33 cellular contexts compared by ENCODE assay signal in the genomic region with DNA sequence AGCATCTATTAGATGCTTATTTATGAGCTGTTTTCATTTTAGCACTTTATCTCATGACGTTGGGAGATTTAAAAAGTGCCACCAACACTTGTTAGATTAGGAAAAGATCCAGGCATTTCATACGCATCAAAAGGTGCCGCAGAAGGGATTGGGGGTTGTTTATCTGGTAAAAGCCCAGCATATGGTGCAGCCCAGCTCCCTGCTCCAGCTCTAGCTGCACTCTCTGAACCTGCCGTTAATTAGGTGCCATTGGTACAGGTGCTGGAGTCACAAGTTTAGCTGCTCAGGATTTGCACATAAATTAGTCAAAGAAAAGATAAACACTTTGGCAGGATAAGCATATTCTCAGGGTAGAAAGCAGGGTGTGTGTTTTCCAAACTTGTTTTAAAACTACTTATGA.
"Had no signal": no experiment of that assay in that cellular context is flagged by ENCODE, and none has a peak within 500 bp of the region (broad histone marks: within the 10 kb centered on the region; RNA-seq: fewer than 3 reads in every experiment).

No MANE protein-coding gene starts in this region.

- DNase-seq: activated CD4-positive, alpha-beta memory T cell treated with anti-CD3 and anti-CD28 coated beads, Interleukin-2, amount 10 ng/mL, durations not matched to agents 7 days and 5 days; activated CD4-positive, alpha-beta T cell treated with anti-CD3 and anti-CD28 coated beads for 1 hour; activated CD4-positive, alpha-beta T cell treated with anti-CD3 and anti-CD28 coated beads for 36 hours; activated CD4-positive, alpha-beta T cell treated with anti-CD3 and anti-CD28 coated beads for 48 hours; activated CD4-positive, alpha-beta T cell treated with anti-CD3 and anti-CD28 coated beads, Interleukin-2, amount 10 ng/mL, durations not matched to agents 7 days and 5 days; activated CD4-positive, alpha-beta T cell treated with anti-CD3 and anti-CD28 coated beads, Interleukin-2, amount 50 U/mL, for 48 hours; activated CD4-positive, CD25-positive, alpha-beta regulatory T cell; activated CD8-positive, alpha-beta memory T cell treated with anti-CD3 and anti-CD28 coated beads for 24 hours; activated CD8-positive, alpha-beta memory T cell treated with anti-CD3 and anti-CD28 coated beads, Interleukin-2, amount 10 ng/mL, durations not matched to agents 7 days and 5 days; activated CD8-positive, alpha-beta memory T cell treated with anti-CD3 and anti-CD28 coated beads, Interleukin-2, amount 50 U/mL, for 48 hours; activated CD8-positive, alpha-beta T cell treated with anti-CD3 and anti-CD28 coated beads, Interleukin-2, amount 10 ng/mL, durations not matched to agents 7 days and 5 days; activated effector memory CD4-positive, alpha-beta T cell treated with Interleukin-2 at 50 U/mL for 16 hours; activated gamma-delta T cell; activated naive CD4-positive, alpha-beta T cell; activated naive CD4-positive, alpha-beta T cell treated with anti-CD3 and anti-CD28 coated beads for 36 hours; activated naive CD4-positive, alpha-beta T cell treated with anti-CD3 and anti-CD28 coated beads, Interleukin-2, amount 50 U/mL, for 16 hours; activated naive CD8-positive, alpha-beta T cell treated with anti-CD3 and anti-CD28 coated beads for 36 hours; activated T-cell treated with anti-CD3 and anti-CD28 coated beads, Interleukin-2, amount 50 U/mL, for 24 hours; activated T-cell treated with anti-CD3 and anti-CD28 coated beads, Interleukin-2, amount 50 U/mL, for 48 hours; adrenal gland; amniotic stem cell; aorta; body of pancreas; brain microvascular endothelial cell; central memory CD4-positive, alpha-beta T cell; T-helper 1 cell; T-helper 2 cell; T-helper 9 cell had no signal

- H3K4me1 Mint-ChIP-seq: activated CD4-positive, alpha-beta memory T cell treated with anti-CD3 and anti-CD28 coated beads, Interleukin-2, amount 10 ng/mL, durations not matched to agents 7 days and 5 days; activated CD4-positive, alpha-beta T cell treated with anti-CD3 and anti-CD28 coated beads for 36 hours; activated CD4-positive, alpha-beta T cell treated with anti-CD3 and anti-CD28 coated beads, Interleukin-2, amount 10 ng/mL, durations not matched to agents 7 days and 5 days; activated CD8-positive, alpha-beta memory T cell treated with anti-CD3 and anti-CD28 coated beads, Interleukin-2, amount 10 ng/mL, durations not matched to agents 7 days and 5 days; activated naive CD8-positive, alpha-beta T cell treated with anti-CD3 and anti-CD28 coated beads for 36 hours; WTC11 had no signal

- H3K4me3 Mint-ChIP-seq: activated CD4-positive, alpha-beta memory T cell treated with anti-CD3 and anti-CD28 coated beads, Interleukin-2, amount 10 ng/mL, durations not matched to agents 7 days and 5 days; activated CD4-positive, alpha-beta T cell treated with anti-CD3 and anti-CD28 coated beads for 36 hours; activated CD4-positive, alpha-beta T cell treated with anti-CD3 and anti-CD28 coated beads, Interleukin-2, amount 10 ng/mL, durations not matched to agents 7 days and 5 days; activated CD8-positive, alpha-beta memory T cell treated with anti-CD3 and anti-CD28 coated beads, Interleukin-2, amount 10 ng/mL, durations not matched to agents 7 days and 5 days; activated CD8-positive, alpha-beta T cell treated with anti-CD3 and anti-CD28 coated beads, Interleukin-2, amount 10 ng/mL, durations not matched to agents 7 days and 5 days; activated naive CD4-positive, alpha-beta T cell treated with anti-CD3 and anti-CD28 coated beads for 36 hours; activated naive CD8-positive, alpha-beta T cell treated with anti-CD3 and anti-CD28 coated beads for 36 hours; activated T-cell treated with anti-CD3 and anti-CD28 coated beads, Interleukin-2, amount 50 U/mL, for 24 hours; T-helper 1 cell treated with Interleukin-12 subunit alpha and Interleukin-12 subunit beta and Interleukin-4 antibody, amounts not matched to agents 30 μg/mL and 1 μg/mL, for 36 hours; T-helper 2 cell treated with Interferon-gamma antibody and Interleukin-4, amounts not matched to agents 5 μg/mL and 100 μg/mL, for 36 hours; WTC11 had no signal

- H3K27ac Mint-ChIP-seq: activated CD4-positive, alpha-beta memory T cell treated with anti-CD3 and anti-CD28 coated beads, Interleukin-2, amount 10 ng/mL, durations not matched to agents 7 days and 5 days; activated CD4-positive, alpha-beta T cell treated with anti-CD3 and anti-CD28 coated beads for 36 hours; activated CD4-positive, alpha-beta T cell treated with anti-CD3 and anti-CD28 coated beads, Interleukin-2, amount 10 ng/mL, durations not matched to agents 7 days and 5 days; activated CD8-positive, alpha-beta memory T cell treated with anti-CD3 and anti-CD28 coated beads, Interleukin-2, amount 10 ng/mL, durations not matched to agents 7 days and 5 days; activated CD8-positive, alpha-beta T cell treated with anti-CD3 and anti-CD28 coated beads, Interleukin-2, amount 10 ng/mL, durations not matched to agents 7 days and 5 days; activated naive CD4-positive, alpha-beta T cell treated with anti-CD3 and anti-CD28 coated beads for 36 hours; activated naive CD4-positive, alpha-beta T cell treated with anti-CD3 and anti-CD28 coated beads, Interleukin-2, amount 50 U/mL, for 72 hours; activated naive CD8-positive, alpha-beta T cell treated with anti-CD3 and anti-CD28 coated beads for 36 hours; activated T-cell treated with anti-CD3 and anti-CD28 coated beads, Interleukin-2, amount 50 U/mL, for 24 hours; activated T-helper 2 cell treated with anti-CD3 and anti-CD28 coated beads, Interferon-gamma antibody, Interleukin-2, Interleukin-4, amounts not matched to agents 10 μg/mL and 5 μg/mL and 100 μg/mL, durations not matched to agents 14 hours and 24 hours and 36 hours; T-helper 1 cell treated with Interleukin-12 subunit alpha and Interleukin-12 subunit beta and Interleukin-4 antibody, amounts not matched to agents 30 μg/mL and 1 μg/mL, for 36 hours; T-helper 2 cell treated with Interferon-gamma antibody and Interleukin-4, amounts not matched to agents 5 μg/mL and 100 μg/mL, for 36 hours; WTC11 had no signal

- H3K27me3 Mint-ChIP-seq: activated CD4-positive, alpha-beta memory T cell treated with anti-CD3 and anti-CD28 coated beads, Interleukin-2, amount 10 ng/mL, durations not matched to agents 7 days and 5 days; activated CD4-positive, alpha-beta T cell treated with anti-CD3 and anti-CD28 coated beads, Interleukin-2, amount 10 ng/mL, durations not matched to agents 7 days and 5 days; activated CD8-positive, alpha-beta memory T cell treated with anti-CD3 and anti-CD28 coated beads, Interleukin-2, amount 10 ng/mL, durations not matched to agents 7 days and 5 days had no signal

- H3K9me3 Mint-ChIP-seq: activated CD4-positive, alpha-beta memory T cell treated with anti-CD3 and anti-CD28 coated beads, Interleukin-2, amount 10 ng/mL, durations not matched to agents 7 days and 5 days; activated CD4-positive, alpha-beta T cell treated with anti-CD3 and anti-CD28 coated beads, Interleukin-2, amount 10 ng/mL, durations not matched to agents 7 days and 5 days; activated naive CD4-positive, alpha-beta T cell treated with anti-CD3 and anti-CD28 coated beads for 36 hours; activated T-cell treated with anti-CD3 and anti-CD28 coated beads, Interleukin-2, amount 50 U/mL, for 24 hours; activated T-helper 2 cell treated with anti-CD3 and anti-CD28 coated beads, Interferon-gamma antibody, Interleukin-2, Interleukin-4, amounts not matched to agents 10 μg/mL and 5 μg/mL and 100 μg/mL, durations not matched to agents 14 hours and 24 hours and 36 hours; T-helper 1 cell treated with Interleukin-12 subunit alpha and Interleukin-12 subunit beta and Interleukin-4 antibody, amounts not matched to agents 30 μg/mL and 1 μg/mL, for 36 hours; T-helper 2 cell treated with Interferon-gamma antibody and Interleukin-4, amounts not matched to agents 5 μg/mL and 100 μg/mL, for 36 hours had no signal

- H3K36me3 Mint-ChIP-seq: activated CD8-positive, alpha-beta memory T cell treated with anti-CD3 and anti-CD28 coated beads, Interleukin-2, amount 10 ng/mL, durations not matched to agents 7 days and 5 days; activated naive CD8-positive, alpha-beta T cell treated with anti-CD3 and anti-CD28 coated beads for 36 hours had no signal
